In the genomic region with DNA sequence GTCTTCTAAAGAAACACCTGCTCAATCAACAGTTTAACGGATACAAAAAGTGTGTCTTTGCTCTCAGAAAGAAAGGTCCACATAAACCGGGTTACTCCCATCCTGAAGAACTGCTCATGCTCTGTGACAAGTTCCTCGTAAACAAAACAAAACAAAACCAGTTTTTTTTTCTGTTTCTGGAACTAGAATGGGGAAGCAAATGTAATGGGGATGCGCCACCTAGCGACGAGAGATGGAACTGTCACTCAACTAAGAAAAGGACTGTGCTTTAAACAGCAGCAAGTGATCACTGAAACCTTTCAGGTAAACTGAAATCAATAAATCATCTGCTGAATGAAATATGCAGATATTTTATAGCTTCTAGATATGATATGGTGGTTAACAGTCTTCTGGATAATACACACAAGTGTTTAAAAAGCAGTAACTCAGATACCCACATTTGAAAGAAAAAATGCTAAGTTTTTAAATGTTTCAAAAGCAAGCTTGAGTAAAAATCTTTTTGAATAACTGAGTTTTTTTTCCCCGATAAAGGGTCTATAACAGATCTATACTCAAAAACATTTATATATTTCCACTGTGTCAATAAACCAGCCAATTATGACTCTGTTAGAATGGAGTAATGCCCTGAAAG, we compare ENCODE assay signal across 8 cellular contexts. TPM values are rescaled to one million over a fixed set of nuclear protein-coding genes. Genes with fewer than 3 reads are reported as not detected.
DNase-seq lines count a peak whose midpoint lies in the region; ATAC-seq and TF ChIP-seq lines count a peak whose summit lies in the region.

No MANE protein-coding gene starts in this region.

- no peak overlapping the region for H3K4me2 ChIP-seq in trophoblast cell (ENCODE audit: low read length)

- H2AK5ac ChIP-seq in trophoblast cell (ENCODE audit: low read length), result no peak overlapping the region

- ATAC-seq in GM18868 (IDR thresholded peaks at IDR 0.05; ENCODE audit: unreplicated experiment), result peak; percentile 64
- peak; percentile 71 for ATAC-seq in SK-N-SH treated with all-trans-retinoic acid at 6 μM for 48 hours
- peak; percentile 79 to 89 for ATAC-seq in upper lobe of left lung (ENCODE audit: low FRiP score in 2 of 2)

- no peaks in the 10 kb centered on the region for H3K4me1 ChIP-seq in trophoblast cell (ENCODE audit: control insufficient read depth in 1 of 2, insufficient read depth in 2 of 2, low read length in 2 of 2)
- peaks cover 19 to 20% (median 20%) of the 10 kb centered on the region in 4 donors for H3K4me1 ChIP-seq in upper lobe of left lung

- H4K91ac ChIP-seq in trophoblast cell (ENCODE audit: low read depth, low read length), result no peak overlapping the region

- H2AFZ ChIP-seq in trophoblast cell (ENCODE audit: insufficient read depth, low read length, poor library complexity), result no peak overlapping the region

- peak overlapping the region; percentile 88 to 95 (median 89) for H3K27ac Mint-ChIP-seq in IgD-negative memory B cell
- peak overlapping the region; percentile 23 for H3K27ac Mint-ChIP-seq in activated naive CD4-positive, alpha-beta T cell treated with anti-CD3 and anti-CD28 coated beads, Interleukin-2, amount 50 U/mL, for 24 hours

- H3K36me3 Mint-ChIP-seq in IgD-negative memory B cell, result peaks cover 4% of the 10 kb centered on the region
- H3K36me3 Mint-ChIP-seq in activated naive CD4-positive, alpha-beta T cell treated with anti-CD3 and anti-CD28 coated beads, Interleukin-2, amount 50 U/mL, for 24 hours, result peaks cover 21% of the 10 kb centered on the region

- H2BK12ac ChIP-seq in trophoblast cell (ENCODE audit: low read length), result no peak overlapping the region

- H3K79me1 ChIP-seq in trophoblast cell (ENCODE audit: low read length), result no peaks in the 10 kb centered on the region

- no peak overlapping the region for H4K8ac ChIP-seq in trophoblast cell (ENCODE audit: low read depth, low read length)

- DNase-seq in AG09309 (ENCODE audit: low read depth) (no peak), glomerular endothelial cell (ENCODE audit: extremely low read depth, low read depth, low spot score) (peak; percentile 67), trophoblast cell (peak; percentile 45 to 85), upper lobe of left lung (peak in 1 of 2 donors; percentile 69)

- no peak overlapping the region for H3K4me3 ChIP-seq in AG09309 (ENCODE audit: control insufficient read depth, low read depth, low read length)
- no peak overlapping the region for H3K4me3 ChIP-seq in trophoblast cell (ENCODE audit: low read depth, low read length)
- peak overlapping the region in 1 of 4 donors; percentile 9 for H3K4me3 ChIP-seq in upper lobe of left lung

- peak overlapping the region; percentile 14 to 85 (median 43) for H3K4me3 Mint-ChIP-seq in IgD-negative memory B cell
- no peak overlapping the region for H3K4me3 Mint-ChIP-seq in activated naive CD4-positive, alpha-beta T cell treated with anti-CD3 and anti-CD28 coated beads, Interleukin-2, amount 50 U/mL, for 24 hours

- peak; percentile 85 for TF ChIP-seq CTCF in AG09309 (IDR thresholded peaks at IDR 0.05; ENCODE audit: control insufficient read depth, insufficient read depth, low read depth, low read length, missing control alignments)
- peak; percentile 82 to 96 (median 88) for TF ChIP-seq CTCF in upper lobe of left lung (IDR thresholded peaks at IDR 0.05)

- H3K27me3 Mint-ChIP-seq in IgD-negative memory B cell, result no peaks in the 10 kb centered on the region
- no peaks in the 10 kb centered on the region for H3K27me3 Mint-ChIP-seq in activated naive CD4-positive, alpha-beta T cell treated with anti-CD3 and anti-CD28 coated beads, Interleukin-2, amount 50 U/mL, for 24 hours

- no peaks in the 10 kb centered on the region for H3K79me2 ChIP-seq in trophoblast cell (ENCODE audit: control insufficient read depth, insufficient read depth, low read length, poor library complexity)

- H3K23ac ChIP-seq in trophoblast cell (ENCODE audit: low read length), result no peak overlapping the region

- no peak overlapping the region for H3K14ac ChIP-seq in trophoblast cell (ENCODE audit: low read length)

- WGBS in trophoblast cell (ENCODE audit: extremely low coverage, insufficient coverage, insufficient read length), result no CpG with 5 or more reads among the region's 7 CpGs
- 17 to 18% methylated on average over 7 of the region's 7 CpGs for WGBS in upper lobe of left lung, 2 donors

- H3K18ac ChIP-seq in trophoblast cell (ENCODE audit: low read length), result no peak overlapping the region

- H3K36me3 ChIP-seq in trophoblast cell (ENCODE audit: control insufficient read depth in 1 of 2, insufficient read depth in 2 of 2, low read length in 2 of 2) (peaks cover 15 to 24% of the 10 kb centered on the region in 2 experiments), upper lobe of left lung (peaks cover 28 to 74% (median 34%) of the 10 kb centered on the region in 4 donors)

- H3K27me3 ChIP-seq in trophoblast cell (ENCODE audit: insufficient read depth, low read length) (no peaks in the 10 kb centered on the region), upper lobe of left lung (no peaks in the 10 kb centered on the region)

- H2BK120ac ChIP-seq in trophoblast cell (ENCODE audit: insufficient read depth, low read length, poor library complexity), result no peak overlapping the region

- TF ChIP-seq POLR2A in upper lobe of left lung (IDR thresholded peaks at IDR 0.05), result no peak

- H3K9ac ChIP-seq in trophoblast cell (ENCODE audit: low read length), result no peak overlapping the region

- H4K12ac ChIP-seq in trophoblast cell (ENCODE audit: low read depth, low read length), result no peak overlapping the region

- no peak overlapping the region for H3K4ac ChIP-seq in trophoblast cell (ENCODE audit: low read depth, low read length)

- no peak for TF ChIP-seq EP300 in upper lobe of left lung (IDR thresholded peaks at IDR 0.05)

- no peak overlapping the region for H3K27ac ChIP-seq in trophoblast cell (ENCODE audit: low read depth, low read length)
- H3K27ac ChIP-seq in upper lobe of left lung, result peak overlapping the region; percentile 16 to 79 (median 70)

- H2BK5ac ChIP-seq in trophoblast cell (ENCODE audit: low read depth, low read length, poor library complexity), result no peak overlapping the region

- no peaks in the 10 kb centered on the region for H3K9me3 Mint-ChIP-seq in IgD-negative memory B cell
- no peaks in the 10 kb centered on the region for H3K9me3 Mint-ChIP-seq in activated naive CD4-positive, alpha-beta T cell treated with anti-CD3 and anti-CD28 coated beads, Interleukin-2, amount 50 U/mL, for 24 hours

- H3K4me1 Mint-ChIP-seq in IgD-negative memory B cell, result peaks cover 11 to 24% (median 22%) of the 10 kb centered on the region in 3 donors
- peaks cover 41% of the 10 kb centered on the region for H3K4me1 Mint-ChIP-seq in activated naive CD4-positive, alpha-beta T cell treated with anti-CD3 and anti-CD28 coated beads, Interleukin-2, amount 50 U/mL, for 24 hours

- H3K9me3 ChIP-seq in trophoblast cell (ENCODE audit: insufficient read depth, low read depth, low read length), result no peaks in the 10 kb centered on the region
- H3K9me3 ChIP-seq in upper lobe of left lung, result no peaks in the 10 kb centered on the region

TF ChIP-seq in SK-N-SH treated with all-trans-retinoic acid at 6 μM for 48 hours, 23 proteins besides CTCF, POLR2A, EP300 and RAD21:
- TF ChIP-seq BACH2 (CRISPR knock-in tag; IDR thresholded peaks at IDR 0.05; ENCODE audit: borderline replicate concordance), result no peak
TF ChIP-seq in SK-N-SH treated with all-trans-retinoic acid at 6 μM for 48 hours: peak in this region for 0.

RNA-seq across cellular contexts. Expression of a gene that starts 10.9 kb away (rescaled TPM):
- 30.5 TPM for polyA plus RNA-seq in IgD-negative memory B cell
- 31.6 and 32.6 TPM in 2 replicates for total RNA-seq in glomerular endothelial cell
- polyA plus RNA-seq in trophoblast cell (2013), result 31.0 and 33.1 TPM in 2 replicates
- 10 to 100 TPM; 14.0 to 60.2 (median 46.5) TPM for total RNA-seq in upper lobe of left lung
